1 cellular context compared by ENCODE assay signal in genomic region chr13:49455016-49455398, GRCh38.
TF ChIP-seq lines count a peak whose summit lies in the region.

No MANE protein-coding gene starts in this region.

TF ChIP-seq in IMR-90, 13 proteins besides CTCF, POLR2A, EP300 and RAD21 (continued from another document):
- TF ChIP-seq BHLHE40 (IDR thresholded peaks at IDR 0.05; ENCODE audit: low read depth, low read length) (no peak), FOS (IDR thresholded peaks at IDR 0.05; ENCODE audit: low read depth, low read length) (no peak), MXI1 (IDR thresholded peaks at IDR 0.05; ENCODE audit: borderline replicate concordance, low read depth, low read length) (no peak), NFE2L2 (IDR thresholded peaks at IDR 0.05; ENCODE audit: low read depth, low read length) (no peak), SMC3 (IDR thresholded peaks at IDR 0.05; ENCODE audit: low read depth, low read length) (no peak)
TF ChIP-seq in IMR-90: peak in this region for 0.
